Comparison of ENCODE assay signal across 8 cellular contexts in the genomic region with DNA sequence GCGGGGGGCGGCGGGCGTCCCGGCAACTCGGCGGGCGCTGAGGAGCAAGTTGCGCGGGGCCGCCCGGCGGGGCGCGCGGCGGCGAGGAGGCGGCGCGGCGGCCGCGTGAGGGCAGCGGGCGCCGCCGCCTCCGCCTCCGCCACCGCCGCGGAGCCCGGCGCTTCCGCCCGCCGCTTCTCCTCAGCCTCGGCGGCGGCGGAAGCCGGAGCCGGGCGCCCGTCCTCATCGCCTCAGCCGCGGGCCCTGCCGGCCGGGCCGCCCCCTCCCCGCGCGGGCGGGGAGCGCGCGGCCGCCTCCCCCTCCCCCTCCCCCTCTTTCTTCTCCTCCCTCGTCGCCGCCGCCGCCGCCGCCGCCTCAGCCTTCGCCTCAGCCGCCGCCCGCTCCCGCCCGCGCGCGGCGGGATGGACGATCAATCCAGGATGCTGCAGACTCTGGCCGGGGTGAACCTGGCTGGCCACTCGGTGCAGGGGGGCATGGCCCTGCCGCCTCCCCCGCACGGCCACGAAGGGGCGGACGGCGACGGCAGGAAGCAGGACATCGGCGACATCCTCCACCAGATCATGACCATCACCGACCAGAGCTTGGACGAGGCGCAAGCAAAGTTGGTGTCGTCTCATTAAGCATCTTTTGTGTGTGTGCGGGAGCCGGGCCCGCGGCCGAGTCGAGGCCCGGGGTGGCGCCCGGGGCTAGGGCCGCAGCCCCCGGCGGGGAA. TPM values are rescaled to one million over a fixed set of nuclear protein-coding genes. Genes with fewer than 3 reads are reported as not detected.
DNase-seq lines count a peak whose midpoint lies in the region; ATAC-seq, FAIRE-seq and TF ChIP-seq lines count a peak whose summit lies in the region.

A gene (plus strand): TSS at position 321 of the 712 bp plus-strand sequence.

- no peaks in the 10 kb centered on the region for H3K9me3 Mint-ChIP-seq in activated naive CD8-positive, alpha-beta T cell treated with anti-CD3 and anti-CD28 coated beads, Interleukin-2, amount 50 U/mL, for 24 hours

- WGBS in prostate gland: under 1% methylated on average over 67 of the region's 107 CpGs

- H3K9me2 ChIP-seq in SU-DHL-6 (replicated peaks; ENCODE audit: insufficient read depth, low read length): no peaks in the 10 kb centered on the region

- H3F3A ChIP-seq in SU-DHL-6 (ENCODE audit: insufficient read depth): no peaks in the 10 kb centered on the region; the same call in 1 of the 2 replicates

- no peaks in the 10 kb centered on the region for H3K27me3 ChIP-seq in SU-DHL-6 (ENCODE audit: low read length)
- H3K27me3 ChIP-seq in left ventricle myocardium inferior (ENCODE audit: low read depth): no peaks in the 10 kb centered on the region
- H3K27me3 ChIP-seq in prostate gland (replicated peaks; ENCODE audit: insufficient read depth): no peaks in the 10 kb centered on the region

- H3K4me3 Mint-ChIP-seq in activated naive CD8-positive, alpha-beta T cell treated with anti-CD3 and anti-CD28 coated beads, Interleukin-2, amount 50 U/mL, for 24 hours: peak within 1 kb of the TSS; percentile 85

- peak within 1 kb of the TSS; percentile 87 for H3K4me3 ChIP-seq in SU-DHL-6 (ENCODE audit: insufficient read depth, low read length, poor library complexity, severe bottlenecking)
- H3K4me3 ChIP-seq in left ventricle myocardium inferior: peak within 1 kb of the TSS; percentile 77
- H3K4me3 ChIP-seq in prostate gland: peak within 1 kb of the TSS; percentile 84 to 85

- peak within 1 kb of the TSS; percentile 86 for H2AFZ ChIP-seq in SU-DHL-6 (ENCODE audit: low read depth, low read length, severe bottlenecking)

- peaks cover 3% of the 10 kb centered on the region; the same call in 1 of the 2 replicates for H3K36me3 ChIP-seq in SU-DHL-6 (ENCODE audit: low read length)
- no peaks in the 10 kb centered on the region for H3K36me3 ChIP-seq in left ventricle myocardium inferior
- no peaks in the 10 kb centered on the region for H3K36me3 ChIP-seq in prostate gland

- peak within 1 kb of the TSS; percentile 77 for H3K9ac ChIP-seq in SU-DHL-6 (ENCODE audit: low read length)

- H3K27ac ChIP-seq in SU-DHL-6 (ENCODE audit: low read depth, low read length) (peak within 1 kb of the TSS; percentile 59), left ventricle myocardium inferior (replicated peaks) (peak within 1 kb of the TSS; percentile 90), prostate gland (peak within 1 kb of the TSS; percentile 91 to 92)

- H3K4me2 ChIP-seq in SU-DHL-6 (ENCODE audit: low read depth, low read length, poor library complexity, severe bottlenecking): peak within 1 kb of the TSS; percentile 83

- peaks cover 11% of the 10 kb centered on the region for H3K36me3 Mint-ChIP-seq in activated naive CD8-positive, alpha-beta T cell treated with anti-CD3 and anti-CD28 coated beads, Interleukin-2, amount 50 U/mL, for 24 hours (ENCODE audit: low read depth)

- TF ChIP-seq CTCF in SU-DHL-6 (IDR thresholded peaks at IDR 0.05; ENCODE audit: insufficient read depth, low read length, poor library complexity, severe bottlenecking) (no peak), left ventricle myocardium inferior (IDR thresholded peaks at IDR 0.05; ENCODE audit: borderline replicate concordance) (no peak), prostate gland (IDR thresholded peaks at IDR 0.05) (no peak)

- ATAC-seq in GM18907 (IDR thresholded peaks at IDR 0.05; ENCODE audit: unreplicated experiment) (peak; percentile 16), HG03196 (IDR thresholded peaks at IDR 0.05; ENCODE audit: unreplicated experiment) (peak; percentile 21)
- ATAC-seq in activated naive CD8-positive, alpha-beta T cell treated with anti-CD3 and anti-CD28 coated beads, Interleukin-2, amount 50 U/mL, for 24 hours: no peak

- peaks cover 21% of the 10 kb centered on the region for H3K27me3 Mint-ChIP-seq in activated naive CD8-positive, alpha-beta T cell treated with anti-CD3 and anti-CD28 coated beads, Interleukin-2, amount 50 U/mL, for 24 hours

- no peaks in the 10 kb centered on the region for H3K79me2 ChIP-seq in SU-DHL-6 (ENCODE audit: insufficient read depth, low read length)

- H3K4me1 Mint-ChIP-seq in activated naive CD8-positive, alpha-beta T cell treated with anti-CD3 and anti-CD28 coated beads, Interleukin-2, amount 50 U/mL, for 24 hours: peaks cover 24% of the 10 kb centered on the region

- intact Hi-C loops in left ventricle myocardium inferior (cut with micrococcal nuclease) (no loop called here), prostate gland (cut with DNase I) (loop anchor here (2.0 to 10.0 kb wide), 5 partner anchors 40 to 342 kb away; a partner anchor contains a TSS)

- peak; percentile 68 for DNase-seq in AG08396 (ENCODE audit: low spot score)
- DNase-seq in activated naive CD8-positive, alpha-beta T cell treated with anti-CD3 and anti-CD28 coated beads, Interleukin-2, amount 50 U/mL, for 24 hours: peak; percentile 51
- peak; percentile 62 for DNase-seq in left ventricle myocardium inferior
- peak; percentile 42 for DNase-seq in prostate gland (ENCODE audit: low spot score)
- DNase-seq in HTR-8/SVneo (ENCODE audit: insufficient read length, low spot score): no peak

- peaks cover 58% of the 10 kb centered on the region for H3K4me1 ChIP-seq in left ventricle myocardium inferior
- H3K4me1 ChIP-seq in prostate gland (replicated peaks): no peaks in the 10 kb centered on the region

- peak within 1 kb of the TSS; percentile 92 for H3K27ac Mint-ChIP-seq in activated naive CD8-positive, alpha-beta T cell treated with anti-CD3 and anti-CD28 coated beads, Interleukin-2, amount 50 U/mL, for 24 hours

- H3K9me3 ChIP-seq in SU-DHL-6 (ENCODE audit: insufficient read depth, low read length) (no peaks in the 10 kb centered on the region), left ventricle myocardium inferior (replicated peaks) (no peaks in the 10 kb centered on the region), prostate gland (no peaks in the 10 kb centered on the region)

- TF ChIP-seq POLR2A in prostate gland (IDR thresholded peaks at IDR 0.05): peak; percentile 22

- FAIRE-seq in HTR-8/SVneo (lab: Jason Lieb, UNC): no peak

- H4K20me1 ChIP-seq in SU-DHL-6 (ENCODE audit: low read depth, low read length): no peaks in the 10 kb centered on the region

RNA-seq across cellular contexts. Expression of the gene that starts here (rescaled TPM):
- 44.2 TPM for total RNA-seq in left ventricle myocardium inferior
- total RNA-seq in prostate gland: 10 to 100 TPM; 48.5 to 77.6 TPM
